In genomic region chrX:1904663-1905218, GRCh38 we compare ENCODE assay signal across 30 cellular contexts.
"Had no signal": no experiment of that assay in that cellular context is flagged by ENCODE, and none has a peak within 500 bp of the region (broad histone marks: within the 10 kb centered on the region; RNA-seq: fewer than 3 reads in every experiment).

No MANE protein-coding gene starts in this region.

- H3K27me3 ChIP-seq: brain microvascular endothelial cell, colonic mucosa had no signal

- H3K4me1 Mint-ChIP-seq: activated T-helper 17 cell treated with anti-CD3 and anti-CD28 coated beads, Interleukin-2, amount 50 U/mL, for 72 hours; T-helper 17 cell had no signal

- H3K4me1 ChIP-seq: colonic mucosa, esophagus squamous epithelium had no signal

- H3K27me3 Mint-ChIP-seq: T-helper 17 cell had no signal

- H3K4me3 Mint-ChIP-seq: activated B cell treated with CpG ODN at 0.5 μM for 24 hours; activated CD8-positive, alpha-beta T cell treated with anti-CD3 and anti-CD28 coated beads for 36 hours; activated naive CD8-positive, alpha-beta T cell; activated T-cell treated with anti-CD3 and anti-CD28 coated beads, Interleukin-2, amount 50 U/mL, for 4 hours; activated T-helper 17 cell treated with anti-CD3 and anti-CD28 coated beads, Interleukin-2, amount 50 U/mL, for 72 hours; T-helper 17 cell; T-helper 2 cell treated with Interferon-gamma antibody and Interleukin-4, amounts not matched to agents 5 μg/mL and 100 μg/mL, for 36 hours had no signal

- H3K9me3 ChIP-seq: colonic mucosa had no signal

- H3K4me3 ChIP-seq: colonic mucosa, esophagus squamous epithelium had no signal

- H3K27ac Mint-ChIP-seq: activated B cell treated with CpG ODN at 0.5 μM for 24 hours; activated CD8-positive, alpha-beta T cell treated with anti-CD3 and anti-CD28 coated beads for 36 hours; activated naive CD8-positive, alpha-beta T cell; activated T-helper 17 cell treated with anti-CD3 and anti-CD28 coated beads, Interleukin-2, amount 50 U/mL, for 72 hours; T-helper 17 cell; T-helper 2 cell treated with Interferon-gamma antibody and Interleukin-4, amounts not matched to agents 5 μg/mL and 100 μg/mL, for 36 hours had no signal

- H3K27ac ChIP-seq: brain microvascular endothelial cell, colonic mucosa, epithelial cell of prostate, esophagus squamous epithelium had no signal

- H3K36me3 ChIP-seq: brain microvascular endothelial cell, colonic mucosa, esophagus squamous epithelium, WERI-Rb-1 had no signal

- H3K9me3 Mint-ChIP-seq: T-helper 2 cell treated with Interferon-gamma antibody and Interleukin-4, amounts not matched to agents 5 μg/mL and 100 μg/mL, for 36 hours had no signal

- DNase-seq: activated B cell treated with CpG ODN at 0.5 μM for 24 hours; activated CD4-positive, alpha-beta T cell treated with anti-CD3 and anti-CD28 coated beads for 48 hours; activated CD4-positive, alpha-beta T cell treated with anti-CD3 and anti-CD28 coated beads, Interleukin-2, amount 50 U/mL, for 1 hour; activated CD4-positive, alpha-beta T cell treated with anti-CD3 and anti-CD28 coated beads, Interleukin-2, amount 50 U/mL, for 48 hours; activated CD8-positive, alpha-beta memory T cell treated with anti-CD3 and anti-CD28 coated beads for 24 hours; activated CD8-positive, alpha-beta T cell treated with anti-CD3 and anti-CD28 coated beads for 36 hours; activated effector memory CD4-positive, alpha-beta T cell treated with Interleukin-2 at 50 U/mL for 16 hours; activated gamma-delta T cell treated with Interleukin-2 at 50 U/mL for 16 hours; activated naive CD4-positive, alpha-beta T cell treated with anti-CD3 and anti-CD28 coated beads, Interleukin-2, amount 50 U/mL, for 16 hours; activated naive CD4-positive, alpha-beta T cell treated with Interleukin-2 at 50 U/mL for 16 hours; activated T-cell treated with anti-CD3 and anti-CD28 coated beads, Interleukin-2, amount 50 U/mL, for 4 hours; amniotic stem cell; anterior cingulate cortex; brain microvascular endothelial cell; central memory CD4-positive, alpha-beta T cell; cerebellar nuclear complex; colonic mucosa; effector CD8-positive, alpha-beta T cell; esophagus squamous epithelium; T-helper 17 cell; T1000; WERI-Rb-1 had no signal

- FAIRE-seq: astrocyte, endometrium, endothelial cell of umbilical vein, frontal cortex had no signal

- H3K36me3 Mint-ChIP-seq: activated naive CD8-positive, alpha-beta T cell had no signal
